Comparison of ENCODE assay signal across 9 cellular contexts in the genomic region with DNA sequence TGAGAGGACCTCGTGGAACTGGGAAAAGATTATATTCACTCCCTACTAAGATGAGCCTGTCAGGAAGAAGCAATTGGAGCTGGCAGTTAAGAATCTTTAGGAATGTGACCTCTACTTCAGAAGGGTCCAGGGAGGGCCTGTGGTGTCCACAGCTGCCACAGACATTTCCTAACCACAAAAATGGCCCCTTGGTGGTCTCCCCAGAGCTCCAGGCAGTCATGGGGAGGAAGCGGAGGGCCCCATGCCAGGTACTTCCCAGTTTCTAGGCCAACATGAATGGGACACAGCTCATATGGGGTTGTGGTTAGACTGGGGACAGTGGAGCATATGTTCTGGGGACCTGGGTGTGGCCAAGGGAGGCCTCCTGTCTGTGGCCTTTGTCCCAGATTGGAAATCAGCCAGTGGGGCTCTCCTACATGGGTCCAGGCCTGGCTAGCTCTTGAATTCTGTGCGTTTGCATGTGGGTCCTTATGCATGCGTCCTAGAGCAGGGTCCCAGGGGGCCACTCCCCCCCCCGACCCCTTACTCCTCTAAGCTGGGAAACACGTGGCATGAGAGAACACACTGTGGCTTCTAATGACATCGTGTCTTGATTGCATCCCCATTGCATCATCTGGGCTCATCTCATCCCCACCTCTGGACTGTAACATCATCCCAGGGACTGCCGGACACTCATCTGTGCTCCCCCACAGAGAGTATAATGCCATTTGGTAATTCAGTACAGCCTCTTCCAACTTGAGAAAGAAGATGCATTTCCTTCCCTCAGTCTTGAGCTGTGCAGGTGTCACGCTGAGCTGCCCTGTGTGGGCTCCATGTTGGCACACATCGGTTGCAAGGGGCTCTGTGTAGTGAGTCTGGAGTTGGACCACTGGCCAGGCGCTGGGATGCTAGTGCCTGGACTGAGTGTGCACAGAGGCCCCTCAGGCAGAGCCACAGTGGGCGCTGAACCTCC. TPM values are rescaled to one million over a fixed set of nuclear protein-coding genes. Genes with fewer than 3 reads are reported as not detected.
A peak's percentile ranks its signal among the peaks of the same experiment; 100 is the strongest.
DNase-seq lines count a peak whose midpoint lies in the region; ATAC-seq and TF ChIP-seq lines count a peak whose summit lies in the region.
"Had no signal": no experiment of that assay in that cellular context is flagged by ENCODE, and none has a peak within 500 bp of the region (broad histone marks: within the 10 kb centered on the region; RNA-seq: fewer than 3 reads in every experiment).

No MANE protein-coding gene starts in this region.

- H2BK5ac ChIP-seq in IMR-90 (ENCODE audit: low read depth, low read length, poor library complexity, severe bottlenecking) (peak overlapping the region; percentile 59), H9 (ENCODE audit: insufficient read length, low read length) (no peak overlapping the region)

- dilution Hi-C loops in IMR-90 (cut with HindIII; ENCODE audit: low sequenced_read_pairs, unreplicated experiment), result no loop called here

- CTCF ChIA-PET in IMR-90 (lab: Yijun Ruan, JAX), result interaction anchor here (0.8 to 2.3 kb wide), 3 partner anchors 10 to 32 kb away, joined by 3 to 8 read pairs (median 3); no protein-coding TSS in a partner anchor

- peak overlapping the region; percentile 44; the same call in 1 of the 2 replicates for H3K56ac ChIP-seq in IMR-90 (ENCODE audit: extremely low read depth, insufficient read depth, low read length)
- H3K56ac ChIP-seq in H9 (ENCODE audit: insufficient read length, low read depth, low read length), result no peak overlapping the region

- H3K27me3 Mint-ChIP-seq in activated naive CD8-positive, alpha-beta T cell treated with anti-CD3 and anti-CD28 coated beads, Interleukin-2, amount 50 U/mL, for 24 hours, result no peaks in the 10 kb centered on the region
- H3K27me3 Mint-ChIP-seq in H9 (ENCODE audit: low read depth), result peaks cover 3% of the 10 kb centered on the region

- H3K4ac ChIP-seq in IMR-90 (ENCODE audit: low read depth, low read length), result peak overlapping the region; percentile 97
- H3K4ac ChIP-seq in H9 (ENCODE audit: low read depth, low read length), result no peak overlapping the region

- WGBS in IMR-90 (ENCODE audit: extremely low coverage in 2 of 2, insufficient read length in 1 of 2), 2 experiments, result 78% methylated on average over 4 of the region's 12 CpGs; no CpG with 5 or more reads in 1 of the 2 experiments
- no CpG with 5 or more reads among the region's 12 CpGs for WGBS in H9 (ENCODE audit: extremely low coverage, insufficient read length, low lambda C conversion rate)

- ATAC-seq in IMR-90 (ENCODE audit: low read depth), result peak; percentile 6; the same call in 1 of the 2 replicates
- no peak for ATAC-seq in activated naive CD8-positive, alpha-beta T cell treated with anti-CD3 and anti-CD28 coated beads, Interleukin-2, amount 50 U/mL, for 24 hours

- peaks cover 36% of the 10 kb centered on the region for H3K9me1 ChIP-seq in IMR-90 (ENCODE audit: insufficient read depth, low read length)

- H3K23me2 ChIP-seq in H9 (ENCODE audit: insufficient read length, low read depth, low read length, poor library complexity, severe bottlenecking), result no peaks in the 10 kb centered on the region

- TF ChIP-seq POLR2A in IMR-90 (IDR thresholded peaks at IDR 0.05; ENCODE audit: low read depth, low read length), result no peak

- H2BK15ac ChIP-seq in IMR-90 (ENCODE audit: low read depth, low read length) (peak overlapping the region; percentile 74; the same call in 2 of the 3 replicates), H9 (ENCODE audit: low read depth, low read length) (no peak overlapping the region)

- H3K4me1 ChIP-seq in IMR-90 (ENCODE audit: control insufficient read depth, insufficient read depth, low read length) (peaks cover 34% of the 10 kb centered on the region), mucosa of stomach (ENCODE audit: control insufficient read depth, insufficient read depth, low read length) (peaks cover 81% of the 10 kb centered on the region), H9 (ENCODE audit: insufficient read depth, low read length) (peaks cover 10% of the 10 kb centered on the region; the same call in 1 of the 2 replicates)

- H3K9me3 Mint-ChIP-seq in activated naive CD8-positive, alpha-beta T cell treated with anti-CD3 and anti-CD28 coated beads, Interleukin-2, amount 50 U/mL, for 24 hours, result peaks cover 2% of the 10 kb centered on the region
- H3K9me3 Mint-ChIP-seq in H9, result no peaks in the 10 kb centered on the region; a peak in 1 of 5 replicates

- POLR2A ChIA-PET in IMR-90 (lab: Charles Lee; ENCODE audit: unreplicated experiment), result no interaction called here

- no peak overlapping the region for H3T11ph ChIP-seq in H9 (ENCODE audit: low read length)

- H3K36me3 Mint-ChIP-seq in activated naive CD8-positive, alpha-beta T cell treated with anti-CD3 and anti-CD28 coated beads, Interleukin-2, amount 50 U/mL, for 24 hours (ENCODE audit: low read depth), result peaks cover 15% of the 10 kb centered on the region
- H3K36me3 Mint-ChIP-seq in H9 (ENCODE audit: insufficient read depth in 1 of 3, low read depth in 3 of 3), result no peaks in the 10 kb centered on the region; a peak in 1 of 7 replicates

- TF ChIP-seq CTCF in IMR-90 (conservative IDR thresholded peaks at IDR 0.05; ENCODE audit: low read depth, low read length) (no peak), H9 (conservative IDR thresholded peaks at IDR 0.05) (no peak), GM20000 (IDR thresholded peaks at IDR 0.05; ENCODE audit: extremely low read depth, missing control alignments) (no peak)

- H4K91ac ChIP-seq in IMR-90 (ENCODE audit: insufficient read depth, low read depth, low read length) (peak overlapping the region; percentile 94), H9 (ENCODE audit: insufficient read length, low read depth, low read length) (no peak overlapping the region)

- in situ Hi-C loops in Caki2 (cut with HindIII; ENCODE audit: low pct_unique_long_range_greater_than_20kb, low sequenced_read_pairs), result no loop called here
- in situ Hi-C loops in IMR-90 (cut with MboI; ENCODE audit: low sequenced_read_pairs), result no loop called here

- H3K36me3 ChIP-seq in IMR-90 (ENCODE audit: control insufficient read depth, insufficient read depth, low read length) (no peaks in the 10 kb centered on the region), mucosa of stomach (ENCODE audit: control insufficient read depth, insufficient read depth, low read length) (no peaks in the 10 kb centered on the region)

- H3K4me3 ChIP-seq in IMR-90 (ENCODE audit: insufficient read depth, low read depth, low read length), result no peak overlapping the region
- H3K4me3 ChIP-seq in mucosa of stomach (ENCODE audit: low read length), result peak overlapping the region; percentile 28
- H3K4me3 ChIP-seq: tibial artery had no signal

- peak overlapping the region; percentile 94 for H2BK120ac ChIP-seq in IMR-90 (ENCODE audit: low read depth, low read length)
- no peak overlapping the region for H2BK120ac ChIP-seq in H9 (ENCODE audit: low read depth, low read length, poor library complexity, severe bottlenecking)

- no peak overlapping the region for H3K9ac ChIP-seq in IMR-90 (ENCODE audit: low read depth, low read length)
- peak overlapping the region; percentile 14 for H3K9ac ChIP-seq in mucosa of stomach (ENCODE audit: low read length)
- no peak overlapping the region for H3K9ac ChIP-seq in H9 (ENCODE audit: extremely low read depth, insufficient read length, low read length)

- H2AFZ ChIP-seq in IMR-90 (replicated peaks; ENCODE audit: low read length, poor library complexity), result peak overlapping the region; percentile 12
- H2AFZ ChIP-seq in H9 (ENCODE audit: low read length), result no peak overlapping the region

- no TSS peak for BruUV-seq in IMR-90 (replicated peaks; lab: Mats Ljungman, UMichigan)

- peak overlapping the region; percentile 45 for H4K5ac ChIP-seq in IMR-90 (ENCODE audit: low read depth, low read length)
- no peak overlapping the region for H4K5ac ChIP-seq in H9 (ENCODE audit: insufficient read length, low read depth, low read length)

- H2BK12ac ChIP-seq in H9 (ENCODE audit: insufficient read length, low read depth, low read length), result no peak overlapping the region

- H3K79me1 ChIP-seq in IMR-90 (ENCODE audit: low read depth in 1 of 2, low read length in 2 of 2) (peaks cover 0 to 31% of the 10 kb centered on the region in 2 experiments; a peak in 2 of 4 replicates), H9 (ENCODE audit: insufficient read depth, low read depth, low read length, poor library complexity, severe bottlenecking) (no peaks in the 10 kb centered on the region)

- peak overlapping the region; percentile 76 for H3K23ac ChIP-seq in IMR-90 (ENCODE audit: low read depth, low read length)
- no peak overlapping the region for H3K23ac ChIP-seq in H9 (ENCODE audit: insufficient read length, low read depth, low read length)

- H4K8ac ChIP-seq in IMR-90 (ENCODE audit: low read depth in 2 of 2, low read length in 2 of 2) (peak overlapping the region; percentile 6 to 62; a peak in 2 of 4 replicates), H9 (replicated peaks; ENCODE audit: insufficient read length, low read depth, low read length) (no peak overlapping the region)

- H3K18ac ChIP-seq in IMR-90 (ENCODE audit: low read depth, low read length) (peak overlapping the region; percentile 51), H9 (ENCODE audit: insufficient read length, low read depth, low read length) (no peak overlapping the region)

- H3K4me3 Mint-ChIP-seq in activated naive CD8-positive, alpha-beta T cell treated with anti-CD3 and anti-CD28 coated beads, Interleukin-2, amount 50 U/mL, for 24 hours, result peak overlapping the region; percentile 13
- no peak overlapping the region for H3K4me3 Mint-ChIP-seq in H9

- DNase-seq in Caki2 (ENCODE audit: low read depth) (peak; percentile 68), IMR-90 (peak; percentile 75), H9 (no peak), NCI-H1436 treated with DMSO at 0.1 percent for 48 hours (lab: John Stamatoyannopoulos, UW) (no peak), GM20000 (ENCODE audit: low spot score) (no peak), NCI-H748 treated with DMSO at 0.1 percent for 48 hours (lab: John Stamatoyannopoulos, UW) (no peak)
- no peak for DNase-seq in activated naive CD8-positive, alpha-beta T cell treated with anti-CD3 and anti-CD28 coated beads, Interleukin-2, amount 50 U/mL, for 24 hours

- no peaks in the 10 kb centered on the region for H3K79me2 ChIP-seq in H9 (ENCODE audit: insufficient read depth, low read length)

- H3K9me3 ChIP-seq in IMR-90 (ENCODE audit: control insufficient read depth, insufficient read depth, low read length) (no peaks in the 10 kb centered on the region), mucosa of stomach (ENCODE audit: control insufficient read depth, low read length) (no peaks in the 10 kb centered on the region), H9 (ENCODE audit: control insufficient read depth, low read depth, low read length) (no peaks in the 10 kb centered on the region)
- H3K9me3 ChIP-seq: tibial artery had no signal

- H3K4me2 ChIP-seq in IMR-90 (ENCODE audit: low read depth, low read length), result peak overlapping the region; percentile 34; the same call in 1 of the 2 replicates
- no peak overlapping the region for H3K4me2 ChIP-seq in H9 (ENCODE audit: insufficient read depth, insufficient read length, low read length)

- H2AK5ac ChIP-seq in IMR-90 (ENCODE audit: low read depth, low read length), result peak overlapping the region; percentile 98
- no peak overlapping the region for H2AK5ac ChIP-seq in H9 (ENCODE audit: insufficient read length, low read length)

- peak overlapping the region; percentile 86 for H3K14ac ChIP-seq in IMR-90 (replicated peaks; ENCODE audit: low read depth, low read length)
- no peak overlapping the region; the same call in 1 of the 2 replicates for H3K14ac ChIP-seq in H9 (ENCODE audit: insufficient read depth, low read length)

- H2BK20ac ChIP-seq in IMR-90 (ENCODE audit: low read depth, low read length) (peak overlapping the region; percentile 91), H9 (ENCODE audit: low read depth, low read length, poor library complexity, severe bottlenecking) (no peak overlapping the region)

- H3K27ac ChIP-seq in IMR-90 (ENCODE audit: insufficient read depth, low read length) (peak overlapping the region; percentile 81), H9 (ENCODE audit: insufficient read length, low read depth, low read length) (no peak overlapping the region)
- H3K27ac ChIP-seq: tibial artery had no signal

- peak overlapping the region; percentile 90 for H2AK9ac ChIP-seq in IMR-90 (replicated peaks; ENCODE audit: low read depth, low read length, poor library complexity)

- H4K20me1 ChIP-seq in IMR-90 (ENCODE audit: insufficient read depth, low read length) (no peaks in the 10 kb centered on the region), H9 (ENCODE audit: control insufficient read depth, insufficient read depth, insufficient read length) (no peaks in the 10 kb centered on the region)

- H3K27me3 ChIP-seq in IMR-90 (ENCODE audit: control insufficient read depth, insufficient read depth, low read length) (no peaks in the 10 kb centered on the region), mucosa of stomach (ENCODE audit: control insufficient read depth, insufficient read depth, low read length) (no peaks in the 10 kb centered on the region), H9 (ENCODE audit: insufficient read depth, low read length) (no peaks in the 10 kb centered on the region)
- H3K27me3 ChIP-seq: tibial artery had no signal

- intact Hi-C loops in IMR-90 (cut with micrococcal nuclease), result loop anchor here (5.0 kb wide), 1 partner anchor 37 kb away; no protein-coding TSS in a partner anchor

- peaks cover 85% of the 10 kb centered on the region for H3K4me1 Mint-ChIP-seq in activated naive CD8-positive, alpha-beta T cell treated with anti-CD3 and anti-CD28 coated beads, Interleukin-2, amount 50 U/mL, for 24 hours
- H3K4me1 Mint-ChIP-seq in H9, result peaks cover 35 to 38% of the 10 kb centered on the region in 2 experiments

- no peak for TF ChIP-seq RAD21 in IMR-90 (IDR thresholded peaks at IDR 0.05; ENCODE audit: low read length)

- H3K27ac Mint-ChIP-seq in activated naive CD8-positive, alpha-beta T cell treated with anti-CD3 and anti-CD28 coated beads, Interleukin-2, amount 50 U/mL, for 24 hours, result peak overlapping the region; percentile 75
- no peak overlapping the region for H3K27ac Mint-ChIP-seq in H9

RNA-seq across cellular contexts. Expression of a gene that starts 31.3 kb away (rescaled TPM):
- 12.2 and 19.7 TPM in 2 replicates for total RNA-seq in Caki2 (2014; rRNA removed; shearing (Covaris generic); ENCODE audit: low replicate concordance)
- 6.9 and 11.1 TPM in 2 replicates for total RNA-seq in IMR-90 (2012; rRNA removed)
- 16.5 and 18.9 TPM in 2 replicates for polyA plus RNA-seq in IMR-90 (2012; rRNA removed)
- 13.2 and 15.9 TPM in 2 replicates for polyA plus RNA-seq in IMR-90 (2012; cell fraction: cytosol; rRNA removed)
- polyA plus RNA-seq in IMR-90 (2012; cell fraction: nucleus; rRNA removed; ENCODE audit: low replicate concordance), result 25.7 and 30.6 TPM in 2 replicates
- total RNA-seq in H9 (2021), result 7.2 and 8.7 TPM in 2 replicates

Comparison
In these comparisons a context has a peak if more than half of its experiments do, and no peak if none do; other contexts are left out.
1. DNase-seq: peak in Caki2 (single experiment) and IMR-90 (single experiment); none in activated naive CD8-positive, alpha-beta T cell treated with anti-CD3 and anti-CD28 coated beads, Interleukin-2, amount 50 U/mL, for 24 hours (single experiment), H9 (single experiment), NCI-H1436 treated with DMSO at 0.1 percent for 48 hours (single experiment), GM20000 (single experiment) and NCI-H748 treated with DMSO at 0.1 percent for 48 hours (single experiment).